15 cellular contexts compared by ENCODE assay signal in genomic region chr5:57950616-57951228, GRCh38.
DNase-seq lines count a peak whose midpoint lies in the region; TF ChIP-seq lines count a peak whose summit lies in the region.
"Had no signal": no experiment of that assay in that cellular context is flagged by ENCODE, and none has a peak within 500 bp of the region (broad histone marks: within the 10 kb centered on the region; RNA-seq: fewer than 3 reads in every experiment).

No MANE protein-coding gene starts in this region.

- no peak overlapping the region for H3K4me3 ChIP-seq in NT2/D1 (ENCODE audit: insufficient read length, low read depth)
- no peak overlapping the region for H3K4me3 ChIP-seq in endodermal cell (ENCODE audit: low read length)
- no peak overlapping the region for H3K4me3 ChIP-seq in mesendoderm (ENCODE audit: low read length)
- H3K4me3 ChIP-seq: BLaER1 treated with 17β-estradiol and CSF1 and Interleukin-3, amounts not matched to agents 10 nM and 100 nM; GM12878 had no signal

- H3K79me1 ChIP-seq in H9 (ENCODE audit: insufficient read depth, low read depth, low read length, poor library complexity, severe bottlenecking) (no peaks in the 10 kb centered on the region), mesendoderm (ENCODE audit: low read length) (no peaks in the 10 kb centered on the region)

- H2BK120ac ChIP-seq in H9 (ENCODE audit: low read depth, low read length, poor library complexity, severe bottlenecking) = no peak overlapping the region
- H2BK120ac ChIP-seq in mesendoderm (ENCODE audit: low read depth, low read length) = no peak overlapping the region

- H2BK5ac ChIP-seq in H9 (ENCODE audit: insufficient read length, low read length) (no peak overlapping the region), mesendoderm (ENCODE audit: low read length) (no peak overlapping the region)

- H3K27ac Mint-ChIP-seq in H9 = peak overlapping the region; percentile 44 to 75 (median 44); a peak in 1 of 7 replicates
- no peak overlapping the region for H3K27ac Mint-ChIP-seq in endodermal cell
- H3K27ac Mint-ChIP-seq: CD4-positive, alpha-beta T cell; IgD-negative memory B cell had no signal

- DNase-seq in H9 (peak; percentile 31), NT2/D1 (ENCODE audit: low read depth, low spot score) (peak; percentile 5), endodermal cell (peak; percentile 48), mesendoderm (peak; percentile 6), C1 segment of cervical spinal cord (lab: John Stamatoyannopoulos, UW) (no peak), SIG-M5 treated with dmso at 0.1 percent for 504 hours (lab: John Stamatoyannopoulos, UW; ENCODE audit: unreplicated experiment) (no peak), activated gamma-delta T cell treated with Interleukin-2 at 50 U/mL for 16 hours (no peak)
- DNase-seq in stimulated activated CD4-positive, alpha-beta T cell treated with anti-CD3 and anti-CD28 coated beads, Interleukin-4, amount 100 ng/mL, for 24 hours = no peak
- DNase-seq: 8988T; Calu3; CD4-positive, alpha-beta T cell; DMS79 had no signal

- H4K8ac ChIP-seq in H9 (replicated peaks; ENCODE audit: insufficient read length, low read depth, low read length) (no peak overlapping the region), mesendoderm (ENCODE audit: low read depth, low read length) (no peak overlapping the region)

- H2BK20ac ChIP-seq in H9 (ENCODE audit: low read depth, low read length, poor library complexity, severe bottlenecking) = no peak overlapping the region

- H3K56ac ChIP-seq in H9 (ENCODE audit: insufficient read length, low read depth, low read length) (no peak overlapping the region), mesendoderm (ENCODE audit: low read length) (no peak overlapping the region)

- H3K4me3 Mint-ChIP-seq in H9 = no peak overlapping the region
- H3K4me3 Mint-ChIP-seq in endodermal cell = no peak overlapping the region
- H3K4me3 Mint-ChIP-seq: CD4-positive, alpha-beta T cell; IgD-negative memory B cell had no signal

- H3K9me3 Mint-ChIP-seq in H9 (no peaks in the 10 kb centered on the region; a peak in 1 of 5 replicates), endodermal cell (no peaks in the 10 kb centered on the region)
- H3K9me3 Mint-ChIP-seq: CD4-positive, alpha-beta T cell had no signal

- H3K36me3 ChIP-seq in NT2/D1 (ENCODE audit: insufficient read depth, insufficient read length, low read length) (no peaks in the 10 kb centered on the region), endodermal cell (ENCODE audit: control insufficient read depth, insufficient read depth, low read length) (no peaks in the 10 kb centered on the region), mesendoderm (ENCODE audit: control insufficient read depth, insufficient read depth, low read length) (no peaks in the 10 kb centered on the region)
- H3K36me3 ChIP-seq: BLaER1 treated with 17β-estradiol and CSF1 and Interleukin-3, amounts not matched to agents 10 nM and 100 nM had no signal

- H4K91ac ChIP-seq in H9 (ENCODE audit: insufficient read length, low read depth, low read length) = no peak overlapping the region

- H2BK15ac ChIP-seq in H9 (ENCODE audit: low read depth, low read length) = no peak overlapping the region
- no peak overlapping the region for H2BK15ac ChIP-seq in mesendoderm (replicated peaks; ENCODE audit: low read depth)

- H3K4me2 ChIP-seq in H9 (ENCODE audit: insufficient read depth, insufficient read length, low read length) (no peak overlapping the region), mesendoderm (ENCODE audit: low read length) (no peak overlapping the region)
- H3K4me2 ChIP-seq: BLaER1 treated with 17β-estradiol and CSF1 and Interleukin-3, amounts not matched to agents 10 nM and 100 nM had no signal

- H2AFZ ChIP-seq in H9 (ENCODE audit: low read length) = no peak overlapping the region

- H3K79me2 ChIP-seq in H9 (ENCODE audit: insufficient read depth, low read length) = no peaks in the 10 kb centered on the region
- no peaks in the 10 kb centered on the region for H3K79me2 ChIP-seq in mesendoderm (ENCODE audit: control insufficient read depth, insufficient read depth, low read length)

- H3K36me3 Mint-ChIP-seq in H9 (ENCODE audit: insufficient read depth in 1 of 3, low read depth in 3 of 3) (no peaks in the 10 kb centered on the region; a peak in 1 of 7 replicates), endodermal cell (ENCODE audit: low read depth) (no peaks in the 10 kb centered on the region)
- H3K36me3 Mint-ChIP-seq: IgD-negative memory B cell had no signal

- peaks cover 9 to 10% of the 10 kb centered on the region in 2 experiments; a peak in 3 of 4 replicates for H3K4me1 Mint-ChIP-seq in H9
- H3K4me1 Mint-ChIP-seq in endodermal cell = peaks cover 18% of the 10 kb centered on the region
- H3K4me1 Mint-ChIP-seq: IgD-negative memory B cell had no signal

- TF ChIP-seq CTCF in H9 (conservative IDR thresholded peaks at IDR 0.05) = no peak
- TF ChIP-seq CTCF in endodermal cell (conservative IDR thresholded peaks at IDR 0.05) = no peak

- no peak overlapping the region for H3K4ac ChIP-seq in H9 (ENCODE audit: low read depth, low read length)
- H3K4ac ChIP-seq in mesendoderm (ENCODE audit: low read depth, low read length) = no peak overlapping the region

- H3K27me3 Mint-ChIP-seq in H9 (ENCODE audit: low read depth) (no peaks in the 10 kb centered on the region), endodermal cell (ENCODE audit: insufficient read depth) (no peaks in the 10 kb centered on the region)

- H3K23me2 ChIP-seq in H9 (ENCODE audit: insufficient read length, low read depth, low read length, poor library complexity, severe bottlenecking) = no peaks in the 10 kb centered on the region

- H3K9ac ChIP-seq in H9 (ENCODE audit: extremely low read depth, insufficient read length, low read length) = no peak overlapping the region
- no peak overlapping the region for H3K9ac ChIP-seq in NT2/D1 (ENCODE audit: insufficient read length, low read depth)
- no peak overlapping the region for H3K9ac ChIP-seq in endodermal cell (ENCODE audit: extremely low read depth, low read length, poor library complexity, severe bottlenecking)
- no peak overlapping the region for H3K9ac ChIP-seq in mesendoderm (ENCODE audit: low read length)
- H3K9ac ChIP-seq: BLaER1 treated with 17β-estradiol and CSF1 and Interleukin-3, amounts not matched to agents 10 nM and 100 nM had no signal

- H4K5ac ChIP-seq in H9 (ENCODE audit: insufficient read length, low read depth, low read length) (no peak overlapping the region), mesendoderm (ENCODE audit: low read length) (no peak overlapping the region)

- H3K23ac ChIP-seq in H9 (ENCODE audit: insufficient read length, low read depth, low read length) (no peak overlapping the region), mesendoderm (ENCODE audit: low read length) (no peak overlapping the region)

- no peaks in the 10 kb centered on the region for H3K27me3 ChIP-seq in H9 (ENCODE audit: insufficient read depth, low read length)
- no peaks in the 10 kb centered on the region for H3K27me3 ChIP-seq in NT2/D1 (ENCODE audit: insufficient read depth, insufficient read length)
- no peaks in the 10 kb centered on the region for H3K27me3 ChIP-seq in endodermal cell (ENCODE audit: control insufficient read depth, insufficient read depth, low read length, poor library complexity, severe bottlenecking)
- no peaks in the 10 kb centered on the region for H3K27me3 ChIP-seq in mesendoderm (ENCODE audit: insufficient read depth, low read length, poor library complexity)
- H3K27me3 ChIP-seq: BLaER1 treated with 17β-estradiol and CSF1 and Interleukin-3, amounts not matched to agents 10 nM and 100 nM had no signal

- peak overlapping the region; percentile 33 for H2BK12ac ChIP-seq in H9 (ENCODE audit: insufficient read length, low read depth, low read length)

- H3K14ac ChIP-seq in H9 (ENCODE audit: insufficient read depth, low read length) = no peak overlapping the region

- H2AK5ac ChIP-seq in H9 (ENCODE audit: insufficient read length, low read length) = no peak overlapping the region
- no peak overlapping the region for H2AK5ac ChIP-seq in mesendoderm (ENCODE audit: low read length)

- H4K20me1 ChIP-seq in H9 (ENCODE audit: control insufficient read depth, insufficient read depth, insufficient read length) = no peaks in the 10 kb centered on the region
- H4K20me1 ChIP-seq: BLaER1 treated with 17β-estradiol and CSF1 and Interleukin-3, amounts not matched to agents 10 nM and 100 nM had no signal

- H3T11ph ChIP-seq in H9 (ENCODE audit: low read length) = no peak overlapping the region

- peaks cover 4% of the 10 kb centered on the region for H3K4me1 ChIP-seq in H9 (ENCODE audit: insufficient read depth, low read length)
- H3K4me1 ChIP-seq in NT2/D1 (ENCODE audit: insufficient read depth, insufficient read length) = no peaks in the 10 kb centered on the region
- H3K4me1 ChIP-seq in endodermal cell (ENCODE audit: control insufficient read depth, insufficient read depth, low read length) = peaks cover under 1% of the 10 kb centered on the region
- no peaks in the 10 kb centered on the region for H3K4me1 ChIP-seq in mesendoderm (ENCODE audit: control insufficient read depth, low read depth, low read length)
- H3K4me1 ChIP-seq: BLaER1 treated with 17β-estradiol and CSF1 and Interleukin-3, amounts not matched to agents 10 nM and 100 nM had no signal

- H3K9me3 ChIP-seq in H9 (ENCODE audit: control insufficient read depth, low read depth, low read length) = no peaks in the 10 kb centered on the region
- no peaks in the 10 kb centered on the region for H3K9me3 ChIP-seq in NT2/D1 (ENCODE audit: insufficient read depth, low read length)
- H3K9me3 ChIP-seq in endodermal cell (ENCODE audit: control insufficient read depth, low read length) = no peaks in the 10 kb centered on the region
- H3K9me3 ChIP-seq: BLaER1 treated with 17β-estradiol and CSF1 and Interleukin-3, amounts not matched to agents 10 nM and 100 nM had no signal

- no peak overlapping the region for H3K27ac ChIP-seq in H9 (ENCODE audit: insufficient read length, low read depth, low read length)
- no peak overlapping the region for H3K27ac ChIP-seq in endodermal cell (ENCODE audit: low read depth, low read length)
- H3K27ac ChIP-seq in mesendoderm (ENCODE audit: low read depth, low read length) = no peak overlapping the region
- H3K27ac ChIP-seq: BLaER1 treated with 17β-estradiol and CSF1 and Interleukin-3, amounts not matched to agents 10 nM and 100 nM had no signal

- H3K18ac ChIP-seq in H9 (ENCODE audit: insufficient read length, low read depth, low read length) (no peak overlapping the region), mesendoderm (ENCODE audit: low read length) (no peak overlapping the region)

Comparison
In these comparisons a context has a peak if more than half of its experiments do, and no peak if none do; other contexts are left out.
1. DNase-seq: peak in H9 (single experiment), NT2/D1 (single experiment), endodermal cell (single experiment) and mesendoderm (single experiment); none in C1 segment of cervical spinal cord (0 of 14), SIG-M5 treated with dmso at 0.1 percent for 504 hours (single experiment), stimulated activated CD4-positive, alpha-beta T cell treated with anti-CD3 and anti-CD28 coated beads, Interleukin-4, amount 100 ng/mL, for 24 hours (single experiment) and activated gamma-delta T cell treated with Interleukin-2 at 50 U/mL for 16 hours (single experiment).